Comparison of ENCODE assay signal across 13 cellular contexts in genomic region chr5:1108865-1109174, GRCh38. TPM values are rescaled to one million over a fixed set of nuclear protein-coding genes. Genes with fewer than 3 reads are reported as not detected.
DNase-seq lines count a peak whose midpoint lies in the region; ATAC-seq and TF ChIP-seq lines count a peak whose summit lies in the region.
"Had no signal": no experiment of that assay in that cellular context is flagged by ENCODE, and none has a peak within 500 bp of the region (broad histone marks: within the 10 kb centered on the region; RNA-seq: fewer than 3 reads in every experiment).

No MANE protein-coding gene starts in this region.

- H2AFZ ChIP-seq in osteoblast (ENCODE audit: low read length), result no peak overlapping the region
- H2AFZ ChIP-seq: neural progenitor cell had no signal

- no peaks in the 10 kb centered on the region for H3K9me3 Mint-ChIP-seq in activated T-cell treated with anti-CD3 and anti-CD28 coated beads, Interleukin-2, amount 50 U/mL, for 24 hours
- no peaks in the 10 kb centered on the region for H3K9me3 Mint-ChIP-seq in activated T-cell treated with anti-CD3 and anti-CD28 coated beads, Interleukin-2, amount 50 U/mL, for 4 hours
- H3K9me3 Mint-ChIP-seq: neural progenitor cell; stimulated activated naive CD8-positive, alpha-beta T cell treated with anti-CD3 and anti-CD28 coated beads, Interleukin-15, Interleukin-2, amounts not matched to agents 100 ng/mL and 50 ng/mL, for 24 hours had no signal

- H3K36me3 ChIP-seq in tibial nerve (no peaks in the 10 kb centered on the region), osteoblast (ENCODE audit: insufficient read depth, low read length) (no peaks in the 10 kb centered on the region)
- H3K36me3 ChIP-seq: neural progenitor cell had no signal

- no peak for TF ChIP-seq POLR2A in tibial nerve (IDR thresholded peaks at IDR 0.05)

- H3K27me3 ChIP-seq in tibial nerve, result no peaks in the 10 kb centered on the region
- H3K27me3 ChIP-seq in osteoblast (ENCODE audit: insufficient read depth, low read length), result peaks cover 5% of the 10 kb centered on the region
- H3K27me3 ChIP-seq: neural progenitor cell had no signal

- H3K4me3 ChIP-seq in tibial nerve, result peak overlapping the region in 1 of 4 donors; percentile 18
- H3K4me3 ChIP-seq in osteoblast (ENCODE audit: insufficient read depth, low read length), result no peak overlapping the region
- H3K4me3 ChIP-seq: neural progenitor cell had no signal

- H3K79me2 ChIP-seq in osteoblast (ENCODE audit: insufficient read depth, low read length), result no peaks in the 10 kb centered on the region

- ATAC-seq in activated T-cell treated with anti-CD3 and anti-CD28 coated beads, Interleukin-2, amount 50 U/mL, for 4 hours, result no peak

- peaks cover 70% of the 10 kb centered on the region for H3K4me1 Mint-ChIP-seq in activated T-cell treated with anti-CD3 and anti-CD28 coated beads, Interleukin-2, amount 50 U/mL, for 24 hours (ENCODE audit: low read depth)
- peaks cover 58% of the 10 kb centered on the region for H3K4me1 Mint-ChIP-seq in activated T-cell treated with anti-CD3 and anti-CD28 coated beads, Interleukin-2, amount 50 U/mL, for 4 hours (ENCODE audit: low read depth)

- no peak for TF ChIP-seq EP300 in tibial nerve (IDR thresholded peaks at IDR 0.05)

- no peaks in the 10 kb centered on the region for H3K9me3 ChIP-seq in tibial nerve
- H3K9me3 ChIP-seq in osteoblast (ENCODE audit: low read depth, low read length), result no peaks in the 10 kb centered on the region

- no peak overlapping the region for H3K4me2 ChIP-seq in osteoblast (ENCODE audit: insufficient read depth, low read length)
- H3K4me2 ChIP-seq: neural progenitor cell had no signal

- H4K20me1 ChIP-seq in osteoblast (ENCODE audit: insufficient read depth, low read length), result peaks cover 20% of the 10 kb centered on the region

- peak overlapping the region; percentile 73 for H3K27ac Mint-ChIP-seq in activated T-cell treated with anti-CD3 and anti-CD28 coated beads, Interleukin-2, amount 50 U/mL, for 24 hours
- H3K27ac Mint-ChIP-seq: neural progenitor cell; stimulated activated naive CD8-positive, alpha-beta T cell treated with anti-CD3 and anti-CD28 coated beads, Interleukin-15, Interleukin-2, amounts not matched to agents 100 ng/mL and 50 ng/mL, for 24 hours had no signal

- TF ChIP-seq CTCF in tibial nerve (IDR thresholded peaks at IDR 0.05) (no peak), osteoblast (IDR thresholded peaks at IDR 0.05; ENCODE audit: extremely low read depth, low read depth, low read length) (no peak)

- no peak for DNase-seq in activated T-cell treated with anti-CD3 and anti-CD28 coated beads, Interleukin-2, amount 50 U/mL, for 24 hours
- DNase-seq in activated T-cell treated with anti-CD3 and anti-CD28 coated beads, Interleukin-2, amount 50 U/mL, for 4 hours, result no peak
- DNase-seq in caudate nucleus (lab: John Stamatoyannopoulos, UW) (peak in 5 of 61 donors; percentile 6 to 25 (median 14)), medulla oblongata (ENCODE audit: extremely low spot score) (peak; percentile 47), tibial nerve (ENCODE audit: low spot score in 2 of 2) (no peak), NCI-H2107 treated with DMSO at 0.1 percent for 48 hours (lab: John Stamatoyannopoulos, UW; ENCODE audit: unreplicated experiment) (no peak), SIG-M5 (lab: John Stamatoyannopoulos, UW) (no peak), osteoblast (ENCODE audit: insufficient read length, low spot score, missing footprints) (no peak)
- DNase-seq: amniotic stem cell, MM.1S, NCI-H774 had no signal

- WGBS in tibial nerve, 2 donors, result 71 to 80% methylated on average over 9 to 11 of the region's 11 CpGs

- H3K27ac ChIP-seq in caudate nucleus (ENCODE audit: low read depth, low read length) (peak overlapping the region; percentile 40), tibial nerve (peak overlapping the region in 3 of 4 donors; percentile 6 to 89 (median 19)), osteoblast (ENCODE audit: low read depth, low read length) (no peak overlapping the region)
- H3K27ac ChIP-seq: neural progenitor cell had no signal

- no peaks in the 10 kb centered on the region for H3K27me3 Mint-ChIP-seq in activated T-cell treated with anti-CD3 and anti-CD28 coated beads, Interleukin-2, amount 50 U/mL, for 24 hours
- peaks cover 2% of the 10 kb centered on the region for H3K27me3 Mint-ChIP-seq in activated T-cell treated with anti-CD3 and anti-CD28 coated beads, Interleukin-2, amount 50 U/mL, for 4 hours (ENCODE audit: low read depth)
- H3K27me3 Mint-ChIP-seq: stimulated activated naive CD8-positive, alpha-beta T cell treated with anti-CD3 and anti-CD28 coated beads, Interleukin-15, Interleukin-2, amounts not matched to agents 100 ng/mL and 50 ng/mL, for 24 hours had no signal

- H3K36me3 Mint-ChIP-seq in activated T-cell treated with anti-CD3 and anti-CD28 coated beads, Interleukin-2, amount 50 U/mL, for 24 hours (ENCODE audit: low read depth), result peaks cover 22% of the 10 kb centered on the region
- no peaks in the 10 kb centered on the region for H3K36me3 Mint-ChIP-seq in activated T-cell treated with anti-CD3 and anti-CD28 coated beads, Interleukin-2, amount 50 U/mL, for 4 hours (ENCODE audit: insufficient read depth)
- H3K36me3 Mint-ChIP-seq: neural progenitor cell had no signal

- H3K4me1 ChIP-seq in tibial nerve (peaks cover 0 to 59% (median 19%) of the 10 kb centered on the region in 4 donors), osteoblast (ENCODE audit: insufficient read depth, low read length) (peaks cover 4% of the 10 kb centered on the region)

- H3K4me3 Mint-ChIP-seq in activated T-cell treated with anti-CD3 and anti-CD28 coated beads, Interleukin-2, amount 50 U/mL, for 24 hours, result peak overlapping the region; percentile 88
- no peak overlapping the region for H3K4me3 Mint-ChIP-seq in activated T-cell treated with anti-CD3 and anti-CD28 coated beads, Interleukin-2, amount 50 U/mL, for 4 hours

RNA-seq across cellular contexts. Expression of gene SLC12A7, which starts 3.0 kb away (rescaled TPM):
- total RNA-seq in activated T-cell treated with anti-CD3 and anti-CD28 coated beads, Interleukin-2, amount 50 U/mL, for 4 hours, result 10 to 100 TPM; 13.6 to 26.8 (median 18.5) TPM
- total RNA-seq in tibial nerve, result 10 to 100 TPM; 11.4 to 39.3 (median 18.8) TPM
- total RNA-seq in osteoblast, result 6.9 and 8.0 TPM in 2 replicates
